29 cellular contexts compared by ENCODE assay signal in genomic region chr5:71563161-71563560, GRCh38.
"Had no signal": no experiment of that assay in that cellular context is flagged by ENCODE, and none has a peak within 500 bp of the region (broad histone marks: within the 10 kb centered on the region; RNA-seq: fewer than 3 reads in every experiment).

No MANE protein-coding gene starts in this region.

- H3K9me3 Mint-ChIP-seq: dendritic cell treated with granulocyte-macrophage colony-stimulating factor and Interleukin-4, amounts not matched to agents 40 ng/mL and 50 ng/mL, for 4 days; effector memory CD8-positive, alpha-beta T cell; endodermal cell had no signal

- H3K27me3 Mint-ChIP-seq: dendritic cell treated with granulocyte-macrophage colony-stimulating factor and Interleukin-4, amounts not matched to agents 40 ng/mL and 50 ng/mL, for 4 days; effector memory CD8-positive, alpha-beta T cell had no signal

- H3K4me3 ChIP-seq: colonic mucosa, coronary artery, dorsolateral prefrontal cortex, esophagus muscularis mucosa, esophagus squamous epithelium, gastrocnemius medialis, gastroesophageal sphincter, heart left ventricle, heart right ventricle, hepatocyte had no signal

- H3K27ac ChIP-seq: colonic mucosa, coronary artery, dorsolateral prefrontal cortex, epithelial cell of prostate, esophagus muscularis mucosa, esophagus squamous epithelium, foreskin keratinocyte, gastrocnemius medialis, gastroesophageal sphincter, heart left ventricle, heart right ventricle, hepatocyte had no signal

- H3K27ac Mint-ChIP-seq: dendritic cell treated with granulocyte-macrophage colony-stimulating factor and Interleukin-4, amounts not matched to agents 40 ng/mL and 50 ng/mL, for 4 days; effector memory CD8-positive, alpha-beta T cell; endodermal cell had no signal

- FAIRE-seq: colon, endometrium, endothelial cell of umbilical vein, frontal cortex had no signal

- H2AFZ ChIP-seq: hepatocyte had no signal

- ATAC-seq: effector memory CD8-positive, alpha-beta T cell; esophagus mucosa; foreskin keratinocyte; gastrocnemius medialis; gastroesophageal sphincter; heart left ventricle; heart right ventricle had no signal

- H3K79me2 ChIP-seq: hepatocyte had no signal

- H3K4me1 Mint-ChIP-seq: endodermal cell had no signal

- H3K36me3 ChIP-seq: colonic mucosa had no signal

- DNase-seq: colonic mucosa; cortex of kidney; dermis blood vessel endothelial cell; dorsolateral prefrontal cortex; effector CD4-positive, alpha-beta T cell; effector CD8-positive, alpha-beta T cell; effector memory CD4-positive, alpha-beta T cell; effector memory CD8-positive, alpha-beta T cell; endodermal cell; erythroblast; esophagus squamous epithelium; foreskin fibroblast; foreskin keratinocyte; gastrocnemius medialis; glutamatergic neuron; head of caudate nucleus; heart left ventricle; heart right ventricle had no signal

- H3K4me3 Mint-ChIP-seq: dendritic cell treated with granulocyte-macrophage colony-stimulating factor and Interleukin-4, amounts not matched to agents 40 ng/mL and 50 ng/mL, for 4 days; effector memory CD8-positive, alpha-beta T cell; endodermal cell had no signal

- H3K4me1 ChIP-seq: colonic mucosa, esophagus muscularis mucosa, esophagus squamous epithelium, foreskin keratinocyte, gastrocnemius medialis, gastroesophageal sphincter, heart left ventricle, heart right ventricle had no signal

- H3K9me3 ChIP-seq: colonic mucosa, esophagus muscularis mucosa, esophagus squamous epithelium, gastrocnemius medialis, gastroesophageal sphincter, heart left ventricle, heart right ventricle had no signal

- H3K4me2 ChIP-seq: hepatocyte had no signal

- H3K27me3 ChIP-seq: colonic mucosa, dorsolateral prefrontal cortex, esophagus muscularis mucosa, esophagus squamous epithelium, foreskin keratinocyte, gastrocnemius medialis, gastroesophageal sphincter, heart left ventricle, heart right ventricle, hepatocyte had no signal
